16 cellular contexts compared by ENCODE assay signal in genomic region chr2:109493176-109493935, GRCh38.
DNase-seq lines count a peak whose midpoint lies in the region; ATAC-seq and TF ChIP-seq lines count a peak whose summit lies in the region.
"Had no signal": no experiment of that assay in that cellular context is flagged by ENCODE, and none has a peak within 500 bp of the region (broad histone marks: within the 10 kb centered on the region; RNA-seq: fewer than 3 reads in every experiment).

No MANE protein-coding gene starts in this region.

- BruUV-seq in IMR-90 (replicated peaks; lab: Mats Ljungman, UMichigan), result no TSS peak

- H3K56ac ChIP-seq in IMR-90 (ENCODE audit: extremely low read depth, insufficient read depth, low read length), result no peak overlapping the region

- H2BK120ac ChIP-seq in IMR-90 (ENCODE audit: low read depth, low read length), result no peak overlapping the region

- H3K9ac ChIP-seq in IMR-90 (ENCODE audit: low read depth, low read length), result no peak overlapping the region

- POLR2A ChIA-PET in HEK293 (lab: Yijun Ruan, JAX), result no interaction called here
- POLR2A ChIA-PET in IMR-90 (lab: Charles Lee; ENCODE audit: unreplicated experiment), result no interaction called here
- POLR2A ChIA-PET in naive thymus-derived CD4-positive, alpha-beta T cell (lab: Charles Lee), result no interaction called here
- POLR2A ChIA-PET in CD8-positive, alpha-beta T cell (lab: Charles Lee), result no interaction called here

- H3K27ac Mint-ChIP-seq in naive thymus-derived CD4-positive, alpha-beta T cell, result no peak overlapping the region
- H3K27ac Mint-ChIP-seq in CD8-positive, alpha-beta T cell, result no peak overlapping the region
- H3K27ac Mint-ChIP-seq: CD4-positive, CD25-positive, alpha-beta regulatory T cell; CD8-positive, alpha-beta memory T cell; GM23338 had no signal

- H4K5ac ChIP-seq in IMR-90 (ENCODE audit: low read depth, low read length), result no peak overlapping the region

- TF ChIP-seq CTCF in HEK293 (tag by site-specific recombination; IDR thresholded peaks at IDR 0.05) (no peak), IMR-90 (conservative IDR thresholded peaks at IDR 0.05; ENCODE audit: low read depth, low read length) (no peak), thyroid gland (IDR thresholded peaks at IDR 0.05) (no peak)
- no peak for TF ChIP-seq CTCF in CD8-positive, alpha-beta T cell (IDR thresholded peaks at IDR 0.05)

- no peaks in the 10 kb centered on the region for H3K27me3 Mint-ChIP-seq in naive thymus-derived CD4-positive, alpha-beta T cell
- H3K27me3 Mint-ChIP-seq in CD8-positive, alpha-beta T cell (ENCODE audit: low read depth), result no peaks in the 10 kb centered on the region
- H3K27me3 Mint-ChIP-seq: CD4-positive, CD25-positive, alpha-beta regulatory T cell had no signal

- dilution Hi-C loops in IMR-90 (cut with HindIII; ENCODE audit: low sequenced_read_pairs, unreplicated experiment), result no loop called here

- H3K36me3 Mint-ChIP-seq in naive thymus-derived CD4-positive, alpha-beta T cell, result peaks cover 0 to 19% (median 4%) of the 10 kb centered on the region in 5 donors
- peaks cover 15% of the 10 kb centered on the region for H3K36me3 Mint-ChIP-seq in CD8-positive, alpha-beta T cell
- H3K36me3 Mint-ChIP-seq: CD8-positive, alpha-beta memory T cell had no signal

- H2BK15ac ChIP-seq in IMR-90 (ENCODE audit: low read depth, low read length), result 0 out of 3 replicates have a peak overlapping the region, but pooled peaks have one; percentile 39

- no peak for TF ChIP-seq RAD21 in IMR-90 (IDR thresholded peaks at IDR 0.05; ENCODE audit: low read length)

- H3K27me3 ChIP-seq in IMR-90 (ENCODE audit: control insufficient read depth, insufficient read depth, low read length), result no peaks in the 10 kb centered on the region
- H3K27me3 ChIP-seq in naive thymus-derived CD4-positive, alpha-beta T cell (ENCODE audit: control insufficient read depth in 2 of 2, insufficient read depth in 2 of 2, low read length in 2 of 2), result no peaks in the 10 kb centered on the region
- no peaks in the 10 kb centered on the region for H3K27me3 ChIP-seq in thyroid gland
- no peaks in the 10 kb centered on the region for H3K27me3 ChIP-seq in CD8-positive, alpha-beta T cell (ENCODE audit: insufficient read depth, low read length)

- CTCF ChIA-PET in HEK293 (lab: Yijun Ruan, JAX) (no interaction called here), IMR-90 (lab: Yijun Ruan, JAX) (no interaction called here)
- CTCF ChIA-PET in naive thymus-derived CD4-positive, alpha-beta T cell (lab: Charles Lee), result no interaction called here
- CTCF ChIA-PET in CD8-positive, alpha-beta T cell (lab: Charles Lee), result no interaction called here

- H3K27ac ChIP-seq in HEK293 (ENCODE audit: extremely low read depth, low read depth, low read length) (no peak overlapping the region), IMR-90 (ENCODE audit: insufficient read depth, low read length) (no peak overlapping the region), thyroid gland (peak overlapping the region in 2 of 3 donors; percentile 73 to 79)
- H3K27ac ChIP-seq in naive thymus-derived CD4-positive, alpha-beta T cell (ENCODE audit: low read depth, low read length), result no peak overlapping the region
- H3K27ac ChIP-seq in CD8-positive, alpha-beta T cell (ENCODE audit: low read depth, low read length), result no peak overlapping the region
- H3K27ac ChIP-seq: C4-2B had no signal

- peak overlapping the region; percentile 50; the same call in 1 of the 2 replicates for H2AK5ac ChIP-seq in IMR-90 (ENCODE audit: low read depth, low read length)

- no peak overlapping the region for H3K4me3 ChIP-seq in HEK293 (ENCODE audit: low read depth, low read length)
- H3K4me3 ChIP-seq in IMR-90 (ENCODE audit: insufficient read depth, low read depth, low read length), result no peak overlapping the region
- H3K4me3 ChIP-seq in naive thymus-derived CD4-positive, alpha-beta T cell (ENCODE audit: low read length), result no peak overlapping the region
- H3K4me3 ChIP-seq in thyroid gland (replicated peaks in 1 of 3), result no peak overlapping the region
- no peak overlapping the region for H3K4me3 ChIP-seq in CD8-positive, alpha-beta T cell (ENCODE audit: low read depth, low read length)
- H3K4me3 ChIP-seq: GM23338, HAP-1 had no signal

- no peak overlapping the region for H3K4me3 Mint-ChIP-seq in naive thymus-derived CD4-positive, alpha-beta T cell
- H3K4me3 Mint-ChIP-seq in CD8-positive, alpha-beta T cell, result no peak overlapping the region
- H3K4me3 Mint-ChIP-seq: CD4-positive, CD25-positive, alpha-beta regulatory T cell; CD8-positive, alpha-beta memory T cell; GM23338 had no signal

- no peaks in the 10 kb centered on the region for H3K4me1 ChIP-seq in HEK293 (ENCODE audit: control insufficient read depth, insufficient read depth, low read length)
- peaks cover 17% of the 10 kb centered on the region for H3K4me1 ChIP-seq in IMR-90 (ENCODE audit: control insufficient read depth, insufficient read depth, low read length)
- no peaks in the 10 kb centered on the region for H3K4me1 ChIP-seq in naive thymus-derived CD4-positive, alpha-beta T cell (ENCODE audit: control insufficient read depth in 2 of 2, insufficient read depth in 2 of 2, low read length in 2 of 2)
- peaks cover 17 to 20% of the 10 kb centered on the region in 2 donors for H3K4me1 ChIP-seq in thyroid gland
- no peaks in the 10 kb centered on the region for H3K4me1 ChIP-seq in CD8-positive, alpha-beta T cell (ENCODE audit: insufficient read depth, low read length)
- H3K4me1 ChIP-seq: HAP-1 had no signal

- H4K8ac ChIP-seq in IMR-90 (ENCODE audit: low read depth in 2 of 2, low read length in 2 of 2), result no peak overlapping the region

- H2AK9ac ChIP-seq in IMR-90 (replicated peaks; ENCODE audit: low read depth, low read length, poor library complexity), result no peak overlapping the region

- H2AFZ ChIP-seq in IMR-90 (replicated peaks; ENCODE audit: low read length, poor library complexity), result peak overlapping the region; percentile 23
- H2AFZ ChIP-seq: GM23338 had no signal

- H4K20me1 ChIP-seq in IMR-90 (ENCODE audit: insufficient read depth, low read length), result peaks cover 9% of the 10 kb centered on the region; the same call in 1 of the 2 replicates

- H3K9me1 ChIP-seq in IMR-90 (ENCODE audit: insufficient read depth, low read length), result peaks cover 30% of the 10 kb centered on the region

- H2BK20ac ChIP-seq in IMR-90 (ENCODE audit: low read depth, low read length), result peak overlapping the region; percentile 50; the same call in 1 of the 2 replicates

- no peaks in the 10 kb centered on the region for H3K9me3 ChIP-seq in HEK293 (ENCODE audit: control insufficient read depth, insufficient read depth, low read depth, low read length)
- no peaks in the 10 kb centered on the region for H3K9me3 ChIP-seq in IMR-90 (ENCODE audit: control insufficient read depth, insufficient read depth, low read length)
- H3K9me3 ChIP-seq in naive thymus-derived CD4-positive, alpha-beta T cell (ENCODE audit: control insufficient read depth in 2 of 3, low read length in 3 of 3), result no peaks in the 10 kb centered on the region
- H3K9me3 ChIP-seq in thyroid gland, result no peaks in the 10 kb centered on the region
- H3K9me3 ChIP-seq in CD8-positive, alpha-beta T cell (ENCODE audit: low read length), result no peaks in the 10 kb centered on the region
- H3K9me3 ChIP-seq: HAP-1 had no signal

- no peak for ATAC-seq in IMR-90 (ENCODE audit: low read depth)
- peak; percentile 20 for ATAC-seq in naive thymus-derived CD4-positive, alpha-beta T cell
- ATAC-seq in CD8-positive, alpha-beta T cell, result no peak

- H2BK5ac ChIP-seq in IMR-90 (ENCODE audit: low read depth, low read length, poor library complexity, severe bottlenecking), result peak overlapping the region; percentile 77

- H3K23ac ChIP-seq in IMR-90 (ENCODE audit: low read depth, low read length), result no peak overlapping the region

- TF ChIP-seq POLR2A in IMR-90 (IDR thresholded peaks at IDR 0.05; ENCODE audit: low read depth, low read length), result no peak
- no peak for TF ChIP-seq POLR2A in thyroid gland (IDR thresholded peaks at IDR 0.05)

- 100% methylated on average over 2 of the region's 4 CpGs; no CpG with 5 or more reads in 1 of the 2 experiments for WGBS in IMR-90 (ENCODE audit: extremely low coverage in 2 of 2, insufficient read length in 1 of 2), 2 experiments
- 47 to 91% methylated on average over 4 of the region's 4 CpGs for WGBS in thyroid gland, 2 donors

- no peak for DNase-seq in IMR-90
- DNase-seq in naive thymus-derived CD4-positive, alpha-beta T cell, result no peak
- no peak for DNase-seq in thyroid gland
- no peak for DNase-seq in effector CD8-positive, alpha-beta T cell (lab: John Stamatoyannopoulos, UW)
- DNase-seq in CD8-positive, alpha-beta T cell, result no peak
- DNase-seq: Calu3; CD4-positive, CD25-positive, alpha-beta regulatory T cell; CD8-positive, alpha-beta memory T cell; COR-L47; DMS53; DMS79 treated with DMSO at 0.1 percent for 48 hours; GF-D8 had no signal

- no peak overlapping the region for H3K18ac ChIP-seq in IMR-90 (ENCODE audit: low read depth, low read length)

- peaks cover 6 to 41% of the 10 kb centered on the region in 2 experiments; a peak in 2 of 4 replicates for H3K79me1 ChIP-seq in IMR-90 (ENCODE audit: low read depth in 1 of 2, low read length in 2 of 2)

- intact Hi-C loops in IMR-90 (cut with micrococcal nuclease) (no loop called here), thyroid gland (cut with DNase I) (no loop called here)
- intact Hi-C loops in naive thymus-derived CD4-positive, alpha-beta T cell (cut with micrococcal nuclease), result no loop called here
- intact Hi-C loops in CD8-positive, alpha-beta T cell (cut with DNase I, micrococcal nuclease), result loop anchor here in 1 of 2 experiments (10.0 kb wide), 1 partner anchor 169 kb away; no protein-coding TSS in a partner anchor

- H4K91ac ChIP-seq in IMR-90 (ENCODE audit: insufficient read depth, low read depth, low read length), result no peak overlapping the region

- H3K4me1 Mint-ChIP-seq in naive thymus-derived CD4-positive, alpha-beta T cell, result no peaks in the 10 kb centered on the region
- H3K4me1 Mint-ChIP-seq in CD8-positive, alpha-beta T cell (ENCODE audit: low read depth), result no peaks in the 10 kb centered on the region
- H3K4me1 Mint-ChIP-seq: CD4-positive, CD25-positive, alpha-beta regulatory T cell; CD8-positive, alpha-beta memory T cell; GM23338 had no signal

- in situ Hi-C loops in IMR-90 (cut with MboI; ENCODE audit: low sequenced_read_pairs), result no loop called here

- H3K4me2 ChIP-seq in IMR-90 (ENCODE audit: low read depth, low read length), result no peak overlapping the region
- H3K4me2 ChIP-seq: GM23338 had no signal

- H3K4ac ChIP-seq in IMR-90 (ENCODE audit: low read depth, low read length), result no peak overlapping the region

- no peaks in the 10 kb centered on the region for H3K9me3 Mint-ChIP-seq in naive thymus-derived CD4-positive, alpha-beta T cell
- H3K9me3 Mint-ChIP-seq in CD8-positive, alpha-beta T cell, result no peaks in the 10 kb centered on the region
- H3K9me3 Mint-ChIP-seq: CD4-positive, CD25-positive, alpha-beta regulatory T cell; CD8-positive, alpha-beta memory T cell; GM23338 had no signal

- no peak overlapping the region for H3K14ac ChIP-seq in IMR-90 (replicated peaks; ENCODE audit: low read depth, low read length)

- H3K36me3 ChIP-seq in HEK293 (ENCODE audit: control insufficient read depth in 2 of 2, insufficient read depth in 1 of 2, low read length in 2 of 2), result peaks cover 7 to 12% of the 10 kb centered on the region in 2 experiments; a peak in 2 of 3 replicates
- H3K36me3 ChIP-seq in IMR-90 (ENCODE audit: control insufficient read depth, insufficient read depth, low read length), result peaks cover 27% of the 10 kb centered on the region
- peaks cover 0 to 3% (median 0%) of the 10 kb centered on the region in 3 experiments for H3K36me3 ChIP-seq in naive thymus-derived CD4-positive, alpha-beta T cell (ENCODE audit: control insufficient read depth in 2 of 3, insufficient read depth in 3 of 3, low read length in 3 of 3)
- H3K36me3 ChIP-seq in thyroid gland, result no peaks in the 10 kb centered on the region
- no peaks in the 10 kb centered on the region for H3K36me3 ChIP-seq in CD8-positive, alpha-beta T cell (ENCODE audit: insufficient read depth, low read length)
- H3K36me3 ChIP-seq: HAP-1 had no signal

Comparison
In these comparisons a context has a peak if more than half of its experiments do, and no peak if none do; other contexts are left out.
1. H3K27ac ChIP-seq: peak in thyroid gland (2 of 3); none in HEK293 (single experiment), IMR-90 (single experiment), naive thymus-derived CD4-positive, alpha-beta T cell (single experiment) and CD8-positive, alpha-beta T cell (single experiment).